Comparison of ENCODE assay signal across 25 cellular contexts in the genomic region with DNA sequence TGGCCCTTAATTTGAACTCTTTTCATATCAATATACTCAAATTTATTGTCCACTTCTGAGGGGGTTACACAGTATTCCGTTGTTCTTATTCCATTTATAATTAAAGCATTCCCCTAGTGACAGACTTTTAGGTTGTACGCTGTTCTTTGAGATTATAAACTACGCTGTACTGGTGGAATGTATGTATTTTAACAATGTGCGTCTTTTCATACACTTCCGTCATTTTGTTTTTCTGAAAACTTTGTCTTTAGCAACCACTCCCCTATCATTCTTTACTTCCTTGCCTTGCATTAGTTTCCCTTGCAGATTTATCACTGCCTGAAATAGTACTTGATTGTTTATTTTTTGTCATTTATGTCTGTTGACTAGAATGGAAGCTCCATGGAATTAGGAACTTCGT.
"Had no signal": no experiment of that assay in that cellular context is flagged by ENCODE, and none has a peak within 500 bp of the region (broad histone marks: within the 10 kb centered on the region; RNA-seq: fewer than 3 reads in every experiment).

No MANE protein-coding gene starts in this region.

- H3K4me1 Mint-ChIP-seq: immature natural killer cell; natural killer cell; stimulated activated memory B cell treated with anti-CD40 and anti-IgM and Interleukin-4, amounts not matched to agents 10 μg/mL and 1 μg/mL and 100 μg/mL, for 72 hours; stimulated activated naive CD8-positive, alpha-beta T cell treated with anti-CD3 and anti-CD28 coated beads, Interleukin-15, amount 100 ng/mL, for 72 hours had no signal

- H3K36me3 Mint-ChIP-seq: immature natural killer cell; naive B cell; natural killer cell; stimulated activated memory B cell treated with anti-CD40 and anti-IgM and Interleukin-4, amounts not matched to agents 10 μg/mL and 1 μg/mL and 100 μg/mL, for 72 hours had no signal

- H3K27me3 ChIP-seq: left lung, ovary, right atrium auricular region, right lobe of liver, thyroid gland, vagina had no signal

- H3K27ac Mint-ChIP-seq: immature natural killer cell; naive B cell; natural killer cell; progenitor cell of endocrine pancreas; stimulated activated memory B cell treated with anti-CD40 and anti-IgM and Interleukin-4, amounts not matched to agents 10 μg/mL and 1 μg/mL and 100 μg/mL, for 72 hours; stimulated activated naive CD8-positive, alpha-beta T cell treated with anti-CD3 and anti-CD28 coated beads, Interleukin-15, amount 100 ng/mL, for 72 hours had no signal

- H3K4me3 ChIP-seq: left lung, lower lobe of right lung, ovary, right atrium auricular region, right lobe of liver, smooth muscle cell, thyroid gland, vagina had no signal

- H3K27ac ChIP-seq: left lung, lower lobe of right lung, ovary, right atrium auricular region, right lobe of liver, thyroid gland, vagina had no signal

- ATAC-seq: left colon; left lung; lower lobe of right lung; natural killer cell; right lobe of liver; stimulated activated memory B cell treated with anti-CD40 and anti-IgM and Interleukin-4, amounts not matched to agents 10 μg/mL and 1 μg/mL and 100 μg/mL, for 72 hours; stimulated activated naive CD8-positive, alpha-beta T cell treated with anti-CD3 and anti-CD28 coated beads, Interleukin-15, amount 100 ng/mL, for 72 hours had no signal

- H3K9me3 ChIP-seq: left lung, lower lobe of right lung, ovary, right lobe of liver, thyroid gland, vagina had no signal

- H3K36me3 ChIP-seq: left lung, lower lobe of right lung, ovary, right atrium auricular region, right lobe of liver, thyroid gland, vagina had no signal

- H3K4me3 Mint-ChIP-seq: immature natural killer cell; naive B cell; natural killer cell; stimulated activated memory B cell treated with anti-CD40 and anti-IgM and Interleukin-4, amounts not matched to agents 10 μg/mL and 1 μg/mL and 100 μg/mL, for 72 hours; stimulated activated naive CD8-positive, alpha-beta T cell treated with anti-CD3 and anti-CD28 coated beads, Interleukin-15, amount 100 ng/mL, for 72 hours had no signal

- H3K4me2 ChIP-seq: smooth muscle cell had no signal

- H3K4me1 ChIP-seq: left lung, right atrium auricular region, thyroid gland had no signal

- DNase-seq: hypothalamus; immature natural killer cell; kidney; left colon; left lung; lower lobe of right lung; mammary epithelial cell; mesenchymal stem cell; naive B cell; natural killer cell; ovary; right lobe of liver; stimulated activated CD4-positive, alpha-beta T cell treated with anti-CD3 and anti-CD28 coated beads, Interleukin-1b, Interleukin-23, amount 100 ng/mL, for 48 hours; stimulated activated CD4-positive, alpha-beta T cell treated with anti-CD3 and anti-CD28 coated beads, Interleukin-2, amount 100 ng/mL, for 48 hours; stimulated activated CD4-positive, alpha-beta T cell treated with anti-CD3 and anti-CD28 coated beads, Interleukin-4, amount 100 ng/mL, for 4 hours; stimulated activated CD8-positive, alpha-beta memory T cell treated with anti-CD3 and anti-CD28 coated beads, Interleukin-4, amount 100 ng/mL, for 48 hours; stimulated activated naive CD4-positive, alpha-beta T cell treated with Interleukin-2 at 50 U/mL for 16 hours; stimulated activated naive CD8-positive, alpha-beta T cell treated with anti-CD3 and anti-CD28 coated beads, Interleukin-15, amount 100 ng/mL, for 72 hours; substantia nigra; thyroid gland had no signal

- H3K9me3 Mint-ChIP-seq: stimulated activated memory B cell treated with anti-CD40 and anti-IgM and Interleukin-4, amounts not matched to agents 10 μg/mL and 1 μg/mL and 100 μg/mL, for 72 hours had no signal

- H3K27me3 Mint-ChIP-seq: progenitor cell of endocrine pancreas; stimulated activated memory B cell treated with anti-CD40 and anti-IgM and Interleukin-4, amounts not matched to agents 10 μg/mL and 1 μg/mL and 100 μg/mL, for 72 hours; stimulated activated naive CD8-positive, alpha-beta T cell treated with anti-CD3 and anti-CD28 coated beads, Interleukin-15, amount 100 ng/mL, for 72 hours had no signal
